8 cellular contexts compared by ENCODE assay signal in the genomic region with DNA sequence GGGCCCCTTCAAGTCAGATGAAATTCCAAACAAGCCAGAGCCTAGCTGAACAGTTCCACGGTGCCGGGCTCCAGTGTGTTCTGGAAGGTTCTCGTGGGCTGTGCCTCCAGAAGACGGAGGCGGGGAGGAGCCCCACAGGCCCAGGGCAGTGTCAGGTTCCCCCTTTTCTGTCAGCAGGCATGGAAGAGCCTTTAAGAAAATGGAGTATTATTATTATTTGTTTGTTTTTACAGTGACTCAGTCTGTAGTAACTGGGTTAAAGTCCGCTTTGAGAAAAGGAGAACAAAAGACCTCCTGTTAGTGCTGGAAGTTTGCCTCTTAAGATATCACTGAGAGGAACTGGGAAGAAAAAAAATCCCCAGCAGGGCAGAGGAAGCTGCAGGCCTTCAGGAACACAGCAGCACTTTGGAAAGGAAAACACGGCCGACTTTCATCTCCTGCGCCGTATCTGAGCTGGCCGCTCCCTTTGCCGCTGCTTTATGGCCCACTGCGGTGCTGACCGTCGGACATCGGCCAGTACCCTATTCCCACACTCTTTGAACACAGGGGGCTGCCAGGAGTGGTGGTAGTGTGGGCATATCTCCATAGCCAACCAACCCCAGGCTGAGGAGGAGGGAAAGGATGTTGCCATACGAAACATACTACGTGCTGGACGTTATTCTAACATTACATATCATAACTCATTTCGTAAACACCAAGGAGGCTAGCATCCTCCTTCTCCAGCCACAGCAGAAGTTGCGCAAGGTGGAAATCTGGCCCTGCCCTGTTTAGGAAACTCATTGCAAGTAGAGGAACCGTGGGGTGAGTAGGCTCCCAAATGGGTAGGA.
A peak's percentile ranks its signal among the peaks of the same experiment; 100 is the strongest.
DNase-seq lines count a peak whose midpoint lies in the region; ATAC-seq, FAIRE-seq and TF ChIP-seq lines count a peak whose summit lies in the region.

No MANE protein-coding gene starts in this region.

- H3K36me3 ChIP-seq in HUES64 (ENCODE audit: insufficient read depth, low read length): no peaks in the 10 kb centered on the region
- H3K36me3 ChIP-seq in kidney (ENCODE audit: control insufficient read depth in 1 of 2, insufficient read depth in 2 of 2, low read length in 2 of 2): no peaks in the 10 kb centered on the region

- DNase-seq in kidney: no peak
- DNase-seq in stimulated activated effector memory CD8-positive, alpha-beta T cell treated with anti-CD3 and anti-CD28 coated beads, Interleukin-12 subunit alpha, Interleukin-12 subunit beta, amount 100 ng/mL, for 72 hours (ENCODE audit: low spot score in 2 of 2): no peak
- DNase-seq in naive thymus-derived CD8-positive, alpha-beta T cell: no peak
- DNase-seq in D341Med (ENCODE audit: low spot score): no peak
- no peak for DNase-seq in activated CD4-positive, CD25-positive, alpha-beta regulatory T cell (lab: John Stamatoyannopoulos, UW)
- DNase-seq in NCI-H2171 treated with DMSO at 0.1 percent for 48 hours (lab: John Stamatoyannopoulos, UW): no peak

- no peak for FAIRE-seq in kidney (lab: Jason Lieb, UNC)

- H3K27me3 Mint-ChIP-seq in brain: no peaks in the 10 kb centered on the region
- no peaks in the 10 kb centered on the region for H3K27me3 Mint-ChIP-seq in naive thymus-derived CD8-positive, alpha-beta T cell

- H3K27me3 ChIP-seq in HUES64 (ENCODE audit: insufficient read depth, low read length): no peaks in the 10 kb centered on the region

- H3K4me3 Mint-ChIP-seq in brain: peak overlapping the region in 1 of 5 experiments; percentile 41
- H3K4me3 Mint-ChIP-seq in stimulated activated effector memory CD8-positive, alpha-beta T cell treated with anti-CD3 and anti-CD28 coated beads, Interleukin-12 subunit alpha, Interleukin-12 subunit beta, amount 100 ng/mL, for 72 hours: no peak overlapping the region
- no peak overlapping the region for H3K4me3 Mint-ChIP-seq in naive thymus-derived CD8-positive, alpha-beta T cell

- POLR2A ChIA-PET in naive thymus-derived CD8-positive, alpha-beta T cell (lab: Charles Lee): interaction anchor here (1.2 kb wide), 1 partner anchor 11 kb away, joined by 3 read pairs; no protein-coding TSS in a partner anchor

- 75% methylated on average over 19 of the region's 22 CpGs for WGBS in HUES64

- H3K4me1 Mint-ChIP-seq in brain: peaks cover 85% of the 10 kb centered on the region
- H3K4me1 Mint-ChIP-seq in stimulated activated effector memory CD8-positive, alpha-beta T cell treated with anti-CD3 and anti-CD28 coated beads, Interleukin-12 subunit alpha, Interleukin-12 subunit beta, amount 100 ng/mL, for 72 hours: peaks cover 7% of the 10 kb centered on the region
- H3K4me1 Mint-ChIP-seq in naive thymus-derived CD8-positive, alpha-beta T cell: peaks cover 7 to 14% (median 10%) of the 10 kb centered on the region in 4 donors

- H3K4me3 ChIP-seq in HUES64 (ENCODE audit: low read length) (no peak overlapping the region), kidney (ENCODE audit: low read length in 2 of 2) (no peak overlapping the region)

- intact Hi-C loops in kidney (cut with DNase I): no loop called here

- no peaks in the 10 kb centered on the region for H3K9me3 ChIP-seq in HUES64 (ENCODE audit: insufficient read depth, low read depth, low read length)
- H3K9me3 ChIP-seq in kidney (ENCODE audit: control insufficient read depth in 1 of 2, low read length in 2 of 2): no peaks in the 10 kb centered on the region

- peak overlapping the region; percentile 55 to 93 (median 93) for H3K27ac Mint-ChIP-seq in brain
- peak overlapping the region; percentile 12 for H3K27ac Mint-ChIP-seq in stimulated activated effector memory CD8-positive, alpha-beta T cell treated with anti-CD3 and anti-CD28 coated beads, Interleukin-12 subunit alpha, Interleukin-12 subunit beta, amount 100 ng/mL, for 72 hours
- H3K27ac Mint-ChIP-seq in naive thymus-derived CD8-positive, alpha-beta T cell: no peak overlapping the region

- H3K4me1 ChIP-seq in HUES64 (ENCODE audit: insufficient read depth, low read length): peaks cover 27% of the 10 kb centered on the region
- H3K4me1 ChIP-seq in kidney (ENCODE audit: control insufficient read depth in 1 of 2, insufficient read depth in 1 of 2, low read depth in 1 of 2, low read length in 2 of 2): peaks cover 15 to 16% of the 10 kb centered on the region in 2 donors

- H3K36me3 Mint-ChIP-seq in brain: no peaks in the 10 kb centered on the region
- H3K36me3 Mint-ChIP-seq in stimulated activated effector memory CD8-positive, alpha-beta T cell treated with anti-CD3 and anti-CD28 coated beads, Interleukin-12 subunit alpha, Interleukin-12 subunit beta, amount 100 ng/mL, for 72 hours: no peaks in the 10 kb centered on the region
- no peaks in the 10 kb centered on the region for H3K36me3 Mint-ChIP-seq in naive thymus-derived CD8-positive, alpha-beta T cell

- peak overlapping the region; percentile 36 for H3K27ac ChIP-seq in HUES64 (ENCODE audit: low read depth, low read length)
- H3K27ac ChIP-seq in kidney (ENCODE audit: low read depth in 2 of 2, low read length in 2 of 2): peak overlapping the region; percentile 71 to 83

- H3K9me3 Mint-ChIP-seq in brain: peaks cover 0 to 6% (median 3%) of the 10 kb centered on the region in 5 experiments
- no peaks in the 10 kb centered on the region for H3K9me3 Mint-ChIP-seq in stimulated activated effector memory CD8-positive, alpha-beta T cell treated with anti-CD3 and anti-CD28 coated beads, Interleukin-12 subunit alpha, Interleukin-12 subunit beta, amount 100 ng/mL, for 72 hours
- peaks cover 0 to 2% (median 0%) of the 10 kb centered on the region in 9 donors for H3K9me3 Mint-ChIP-seq in naive thymus-derived CD8-positive, alpha-beta T cell

- no peak for ATAC-seq in stimulated activated effector memory CD8-positive, alpha-beta T cell treated with anti-CD3 and anti-CD28 coated beads, Interleukin-12 subunit alpha, Interleukin-12 subunit beta, amount 100 ng/mL, for 72 hours
- ATAC-seq in naive thymus-derived CD8-positive, alpha-beta T cell: no peak

- no peak for TF ChIP-seq CTCF in brain (conservative IDR thresholded peaks at IDR 0.05)
- no peak for TF ChIP-seq CTCF in kidney (IDR thresholded peaks at IDR 0.05; ENCODE audit: borderline replicate concordance, extremely low read depth, insufficient read depth)

- no peak overlapping the region for H3K9ac ChIP-seq in HUES64 (ENCODE audit: low read depth, low read length)
- peak overlapping the region in 1 of 2 donors; percentile 57 for H3K9ac ChIP-seq in kidney (ENCODE audit: low read length in 2 of 2)

Comparison
In these comparisons a context has a peak if more than half of its experiments do, and no peak if none do; other contexts are left out.
1. H3K27ac Mint-ChIP-seq: peak in brain (5 of 5) and stimulated activated effector memory CD8-positive, alpha-beta T cell treated with anti-CD3 and anti-CD28 coated beads, Interleukin-12 subunit alpha, Interleukin-12 subunit beta, amount 100 ng/mL, for 72 hours (single experiment); none in naive thymus-derived CD8-positive, alpha-beta T cell (0 of 10).